Comparison of ENCODE assay signal across 30 cellular contexts in genomic region chr1:232046531-232047283, GRCh38.
A peak's percentile ranks its signal among the peaks of the same experiment; 100 is the strongest.
DNase-seq lines count a peak whose midpoint lies in the region; ATAC-seq and TF ChIP-seq lines count a peak whose summit lies in the region.
"Had no signal": no experiment of that assay in that cellular context is flagged by ENCODE, and none has a peak within 500 bp of the region (broad histone marks: within the 10 kb centered on the region; RNA-seq: fewer than 3 reads in every experiment).

No MANE protein-coding gene starts in this region.

- CTCF ChIA-PET in activated CD4-positive, alpha-beta memory T cell treated with anti-CD3 and anti-CD28 coated beads for 36 hours (lab: Charles Lee), result no interaction called here
- CTCF ChIA-PET in activated CD4-positive, alpha-beta memory T cell treated with anti-CD3 and anti-CD28 coated beads, Interleukin-2, amount 10 ng/mL, durations not matched to agents 7 days and 5 days (lab: Charles Lee), result no interaction called here
- CTCF ChIA-PET in SK-N-SH (lab: Yijun Ruan, JAX), result interaction anchor here (1.0 kb wide), 1 partner anchor 10 kb away, joined by 3 read pairs; no protein-coding TSS in a partner anchor

- no peaks in the 10 kb centered on the region for H3K79me2 ChIP-seq in SK-N-SH (ENCODE audit: insufficient read depth)

- H4K20me1 ChIP-seq in SK-N-SH (ENCODE audit: insufficient read depth), result no peaks in the 10 kb centered on the region

- no peak overlapping the region for H3K4me3 Mint-ChIP-seq in activated CD4-positive, alpha-beta memory T cell treated with anti-CD3 and anti-CD28 coated beads for 36 hours
- H3K4me3 Mint-ChIP-seq in activated CD4-positive, alpha-beta memory T cell treated with anti-CD3 and anti-CD28 coated beads, Interleukin-2, amount 10 ng/mL, durations not matched to agents 7 days and 5 days, result no peak overlapping the region
- H3K4me3 Mint-ChIP-seq: activated naive CD8-positive, alpha-beta T cell treated with anti-CD3 and anti-CD28 coated beads, Interleukin-2, amount 10 ng/mL, durations not matched to agents 7 days and 5 days; CD4-positive, alpha-beta memory T cell; HFFc6; IgD-negative memory B cell; nephron progenitor cell had no signal

- H2AFZ ChIP-seq in SK-N-SH (ENCODE audit: low read depth), result no peak overlapping the region

- H3K27ac Mint-ChIP-seq in activated CD4-positive, alpha-beta memory T cell treated with anti-CD3 and anti-CD28 coated beads for 36 hours, result no peak overlapping the region
- H3K27ac Mint-ChIP-seq in activated CD4-positive, alpha-beta memory T cell treated with anti-CD3 and anti-CD28 coated beads, Interleukin-2, amount 10 ng/mL, durations not matched to agents 7 days and 5 days, result no peak overlapping the region
- H3K27ac Mint-ChIP-seq: activated naive CD8-positive, alpha-beta T cell treated with anti-CD3 and anti-CD28 coated beads, Interleukin-2, amount 10 ng/mL, durations not matched to agents 7 days and 5 days; CD4-positive, alpha-beta memory T cell; HFFc6; IgD-negative memory B cell; nephron progenitor cell had no signal

- H3K27me3 ChIP-seq in upper lobe of right lung (no peaks in the 10 kb centered on the region), SK-N-SH (ENCODE audit: insufficient read depth) (no peaks in the 10 kb centered on the region)
- H3K27me3 ChIP-seq: tibial artery had no signal

- peak; percentile 20 for DNase-seq in activated CD4-positive, alpha-beta memory T cell treated with anti-CD3 and anti-CD28 coated beads for 36 hours
- no peak for DNase-seq in activated CD4-positive, alpha-beta memory T cell treated with anti-CD3 and anti-CD28 coated beads, Interleukin-2, amount 10 ng/mL, durations not matched to agents 7 days and 5 days
- DNase-seq in stimulated activated CD4-positive, alpha-beta T cell treated with anti-CD3 and anti-CD28 coated beads, Interleukin-4, amount 100 ng/mL, for 24 hours, result peak; percentile 10
- DNase-seq in stimulated activated CD4-positive, alpha-beta T cell treated with anti-CD3 and anti-CD28 coated beads, Interleukin-4, amount 100 ng/mL, for 4 hours, result no peak
- DNase-seq in upper lobe of right lung (no peak), HuH-7.5 (ENCODE audit: low spot score) (no peak), SK-N-SH (no peak)
- DNase-seq: activated CD4-positive, alpha-beta T cell treated with anti-CD3 and anti-CD28 coated beads for 4 hours; activated effector memory CD4-positive, alpha-beta T cell treated with Interleukin-2 at 50 U/mL for 16 hours; activated naive CD8-positive, alpha-beta T cell treated with anti-CD3 and anti-CD28 coated beads, Interleukin-2, amount 10 ng/mL, durations not matched to agents 7 days and 5 days; caudate nucleus; CD4-positive, alpha-beta memory T cell; cortex of kidney; EL; GOT3; HFFc6; hypothalamus; left cardiac atrium; mucosa of descending colon; NCI-H1436 treated with DMSO at 0.1 percent for 48 hours; NCI-H2081 treated with DMSO at 0.1 percent for 48 hours; NCI-H226; nephron progenitor cell; SIG-M5; T-helper 9 cell; tibial artery had no signal

- no peak overlapping the region for H3K4me3 ChIP-seq in upper lobe of right lung
- no peak overlapping the region for H3K4me3 ChIP-seq in SK-N-SH (ENCODE audit: low read depth in 2 of 2, low read length in 1 of 2)
- H3K4me3 ChIP-seq: lung, mucosa of descending colon, tibial artery had no signal

- no peaks in the 10 kb centered on the region for H3K9me2 ChIP-seq in SK-N-SH

- no peaks in the 10 kb centered on the region for H3K36me3 Mint-ChIP-seq in activated CD4-positive, alpha-beta memory T cell treated with anti-CD3 and anti-CD28 coated beads for 36 hours
- no peaks in the 10 kb centered on the region for H3K36me3 Mint-ChIP-seq in activated CD4-positive, alpha-beta memory T cell treated with anti-CD3 and anti-CD28 coated beads, Interleukin-2, amount 10 ng/mL, durations not matched to agents 7 days and 5 days (ENCODE audit: low read depth)
- H3K36me3 Mint-ChIP-seq: activated naive CD8-positive, alpha-beta T cell treated with anti-CD3 and anti-CD28 coated beads, Interleukin-2, amount 10 ng/mL, durations not matched to agents 7 days and 5 days; CD4-positive, alpha-beta memory T cell had no signal

- H3K27ac ChIP-seq in upper lobe of right lung (no peak overlapping the region), SK-N-SH (ENCODE audit: low read depth in 2 of 2, low read length in 1 of 2) (no peak overlapping the region)
- H3K27ac ChIP-seq: tibial artery had no signal

- no peak overlapping the region for H3K4me2 ChIP-seq in SK-N-SH

- H3K9me3 ChIP-seq in upper lobe of right lung, result no peaks in the 10 kb centered on the region
- no peaks in the 10 kb centered on the region for H3K9me3 ChIP-seq in SK-N-SH
- H3K9me3 ChIP-seq: mucosa of descending colon, tibial artery had no signal

- intact Hi-C loops in activated CD4-positive, alpha-beta memory T cell treated with anti-CD3 and anti-CD28 coated beads for 36 hours (cut with micrococcal nuclease), result loop anchor here (10.0 kb wide), 1 partner anchor 578 kb away; no protein-coding TSS in a partner anchor
- intact Hi-C loops in upper lobe of right lung (cut with DNase I), result no loop called here

- no peaks in the 10 kb centered on the region for H3K4me1 ChIP-seq in upper lobe of right lung
- no peaks in the 10 kb centered on the region for H3K4me1 ChIP-seq in SK-N-SH (ENCODE audit: control insufficient read depth in 1 of 2, insufficient read depth in 2 of 2, low read depth in 1 of 2, low read length in 1 of 2)
- H3K4me1 ChIP-seq: tibial artery had no signal

- H3F3A ChIP-seq in SK-N-SH (replicated peaks; ENCODE audit: insufficient read depth), result no peaks in the 10 kb centered on the region

- H3K4me1 Mint-ChIP-seq in activated CD4-positive, alpha-beta memory T cell treated with anti-CD3 and anti-CD28 coated beads for 36 hours (ENCODE audit: low read depth), result peaks cover 7% of the 10 kb centered on the region
- no peaks in the 10 kb centered on the region for H3K4me1 Mint-ChIP-seq in activated CD4-positive, alpha-beta memory T cell treated with anti-CD3 and anti-CD28 coated beads, Interleukin-2, amount 10 ng/mL, durations not matched to agents 7 days and 5 days
- H3K4me1 Mint-ChIP-seq: activated naive CD8-positive, alpha-beta T cell treated with anti-CD3 and anti-CD28 coated beads, Interleukin-2, amount 10 ng/mL, durations not matched to agents 7 days and 5 days; CD4-positive, alpha-beta memory T cell; IgD-negative memory B cell had no signal

- no peaks in the 10 kb centered on the region for H3K9me3 Mint-ChIP-seq in activated CD4-positive, alpha-beta memory T cell treated with anti-CD3 and anti-CD28 coated beads for 36 hours
- H3K9me3 Mint-ChIP-seq in activated CD4-positive, alpha-beta memory T cell treated with anti-CD3 and anti-CD28 coated beads, Interleukin-2, amount 10 ng/mL, durations not matched to agents 7 days and 5 days, result no peaks in the 10 kb centered on the region
- H3K9me3 Mint-ChIP-seq: IgD-negative memory B cell, nephron progenitor cell had no signal

- TF ChIP-seq CTCF in upper lobe of right lung (IDR thresholded peaks at IDR 0.05) (no peak), SK-N-SH (IDR thresholded peaks at IDR 0.05) (no peak)

- POLR2A ChIA-PET in activated CD4-positive, alpha-beta memory T cell treated with anti-CD3 and anti-CD28 coated beads for 36 hours (lab: Charles Lee), result no interaction called here
- POLR2A ChIA-PET in activated CD4-positive, alpha-beta memory T cell treated with anti-CD3 and anti-CD28 coated beads, Interleukin-2, amount 10 ng/mL, durations not matched to agents 7 days and 5 days (lab: Charles Lee), result no interaction called here
- POLR2A ChIA-PET in SK-N-SH (lab: Yijun Ruan, JAX), result no interaction called here

- no peak for TF ChIP-seq RAD21 in SK-N-SH (IDR thresholded peaks at IDR 0.05; ENCODE audit: low read length)

- ATAC-seq in esophagus mucosa (peak; percentile 90), upper lobe of right lung (peak; percentile 21)
- ATAC-seq: mucosa of descending colon, Panc1 had no signal

- WGBS in SK-N-SH (ENCODE audit: low lambda C conversion rate), result 76% methylated on average over 3 of the region's 3 CpGs

- no peaks in the 10 kb centered on the region for H3K36me3 ChIP-seq in upper lobe of right lung
- H3K36me3 ChIP-seq in SK-N-SH (replicated peaks in 1 of 2; ENCODE audit: control insufficient read depth in 1 of 2, insufficient read depth in 2 of 2, low read length in 1 of 2), result no peaks in the 10 kb centered on the region
- H3K36me3 ChIP-seq: tibial artery had no signal

- H3K27me3 Mint-ChIP-seq in activated CD4-positive, alpha-beta memory T cell treated with anti-CD3 and anti-CD28 coated beads for 36 hours, result no peaks in the 10 kb centered on the region
- peaks cover 1% of the 10 kb centered on the region for H3K27me3 Mint-ChIP-seq in activated CD4-positive, alpha-beta memory T cell treated with anti-CD3 and anti-CD28 coated beads, Interleukin-2, amount 10 ng/mL, durations not matched to agents 7 days and 5 days

- TF ChIP-seq EP300 in SK-N-SH (IDR thresholded peaks at IDR 0.05; ENCODE audit: borderline replicate concordance in 1 of 2, low read depth in 1 of 2, low read length in 1 of 2), result no peak

- no peak overlapping the region for H3K9ac ChIP-seq in SK-N-SH

TF ChIP-seq in SK-N-SH, 30 proteins besides CTCF, POLR2A, EP300 and RAD21 (continues in another document):
- TF ChIP-seq, protein P1, sequence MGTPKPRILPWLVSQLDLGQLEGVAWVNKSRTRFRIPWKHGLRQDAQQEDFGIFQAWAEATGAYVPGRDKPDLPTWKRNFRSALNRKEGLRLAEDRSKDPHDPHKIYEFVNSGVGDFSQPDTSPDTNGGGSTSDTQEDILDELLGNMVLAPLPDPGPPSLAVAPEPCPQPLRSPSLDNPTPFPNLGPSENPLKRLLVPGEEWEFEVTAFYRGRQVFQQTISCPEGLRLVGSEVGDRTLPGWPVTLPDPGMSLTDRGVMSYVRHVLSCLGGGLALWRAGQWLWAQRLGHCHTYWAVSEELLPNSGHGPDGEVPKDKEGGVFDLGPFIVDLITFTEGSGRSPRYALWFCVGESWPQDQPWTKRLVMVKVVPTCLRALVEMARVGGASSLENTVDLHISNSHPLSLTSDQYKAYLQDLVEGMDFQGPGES (IDR thresholded peaks at IDR 0.05; ENCODE audit: low read depth, low read length), result no peak
- TF ChIP-seq, protein P2, sequence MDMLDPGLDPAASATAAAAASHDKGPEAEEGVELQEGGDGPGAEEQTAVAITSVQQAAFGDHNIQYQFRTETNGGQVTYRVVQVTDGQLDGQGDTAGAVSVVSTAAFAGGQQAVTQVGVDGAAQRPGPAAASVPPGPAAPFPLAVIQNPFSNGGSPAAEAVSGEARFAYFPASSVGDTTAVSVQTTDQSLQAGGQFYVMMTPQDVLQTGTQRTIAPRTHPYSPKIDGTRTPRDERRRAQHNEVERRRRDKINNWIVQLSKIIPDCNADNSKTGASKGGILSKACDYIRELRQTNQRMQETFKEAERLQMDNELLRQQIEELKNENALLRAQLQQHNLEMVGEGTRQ (IDR thresholded peaks at IDR 0.05; ENCODE audit: borderline replicate concordance, low read depth, low read length), result no peak
- no peak for TF ChIP-seq RCOR1 (IDR thresholded peaks at IDR 0.05; ENCODE audit: low read length)
- no peak for TF ChIP-seq TCF12 (IDR thresholded peaks at IDR 0.05)

Comparison
In these comparisons a context has a peak if more than half of its experiments do, and no peak if none do; other contexts are left out.
1. DNase-seq: peak in activated CD4-positive, alpha-beta memory T cell treated with anti-CD3 and anti-CD28 coated beads for 36 hours (single experiment) and stimulated activated CD4-positive, alpha-beta T cell treated with anti-CD3 and anti-CD28 coated beads, Interleukin-4, amount 100 ng/mL, for 24 hours (single experiment); none in activated CD4-positive, alpha-beta memory T cell treated with anti-CD3 and anti-CD28 coated beads, Interleukin-2, amount 10 ng/mL, durations not matched to agents 7 days and 5 days (single experiment), stimulated activated CD4-positive, alpha-beta T cell treated with anti-CD3 and anti-CD28 coated beads, Interleukin-4, amount 100 ng/mL, for 4 hours (0 of 2), upper lobe of right lung (single experiment), HuH-7.5 (single experiment) and SK-N-SH (single experiment).